20 cellular contexts compared by ENCODE assay signal in the genomic region with DNA sequence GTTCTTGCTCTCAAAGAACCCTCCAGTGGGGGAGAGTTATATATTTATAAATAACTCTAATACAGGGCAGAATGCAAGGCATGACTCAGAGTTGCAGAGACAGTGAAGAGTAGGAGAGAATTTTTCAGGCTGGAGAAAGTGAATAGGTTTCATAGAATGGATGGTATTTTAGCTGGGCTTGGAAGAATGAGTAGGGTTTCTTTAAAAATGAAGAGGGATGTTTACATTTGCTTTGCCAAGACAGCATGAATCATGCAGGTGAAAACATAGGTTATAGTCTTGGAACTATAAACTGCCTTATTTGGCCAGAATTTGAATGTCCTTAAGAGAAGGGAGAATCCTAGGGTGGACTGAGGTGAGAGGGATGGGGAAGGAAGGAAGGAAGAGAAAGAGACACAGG.
DNase-seq lines count a peak whose midpoint lies in the region; ATAC-seq and TF ChIP-seq lines count a peak whose summit lies in the region.
"Had no signal": no experiment of that assay in that cellular context is flagged by ENCODE, and none has a peak within 500 bp of the region (broad histone marks: within the 10 kb centered on the region; RNA-seq: fewer than 3 reads in every experiment).

No MANE protein-coding gene starts in this region.

- H3K9me2 ChIP-seq in SK-N-SH: no peaks in the 10 kb centered on the region

- H3K79me2 ChIP-seq in SK-N-SH (ENCODE audit: insufficient read depth): no peaks in the 10 kb centered on the region

- H3K27me3 ChIP-seq in SK-N-SH (ENCODE audit: insufficient read depth) (no peaks in the 10 kb centered on the region), BE2C (peaks cover 8% of the 10 kb centered on the region; the same call in 1 of the 2 replicates)
- H3K27me3 ChIP-seq: left lung, upper lobe of right lung had no signal

- CTCF ChIA-PET in AG04449 (lab: Yijun Ruan, JAX) (interaction anchor here (0.6 to 2.0 kb wide), 3 partner anchors 125 to 321 kb away, joined by 3 to 7 read pairs (median 4); a partner anchor contains a TSS), SK-N-SH (lab: Yijun Ruan, JAX) (interaction anchor here (1.6 to 2.1 kb wide), 3 partner anchors 13 to 254 kb away, joined by 4 to 6 read pairs (median 4); no protein-coding TSS in a partner anchor)

- H2AFZ ChIP-seq in SK-N-SH (ENCODE audit: low read depth): no peak overlapping the region

- POLR2A ChIA-PET in AG04449 (lab: Yijun Ruan, JAX): no interaction called here
- POLR2A ChIA-PET in SK-N-SH (lab: Yijun Ruan, JAX): interaction anchor here (0.6 kb wide), 1 partner anchor 127 kb away, joined by 3 read pairs; no protein-coding TSS in a partner anchor

- H3K4me3 ChIP-seq in AG04449 (ENCODE audit: low read depth, low read length) (no peak overlapping the region), SK-N-SH (ENCODE audit: low read depth in 2 of 2, low read length in 1 of 2) (no peak overlapping the region), fibroblast of pulmonary artery (replicated peaks; ENCODE audit: low read depth, low read length) (no peak overlapping the region), BE2C (ENCODE audit: low read depth, low read length) (no peak overlapping the region)
- H3K4me3 ChIP-seq: A549, left lung, SK-N-MC, upper lobe of right lung had no signal

- ATAC-seq in HG02884 (IDR thresholded peaks at IDR 0.05; ENCODE audit: unreplicated experiment) (no peak), GM18498 (IDR thresholded peaks at IDR 0.05; ENCODE audit: unreplicated experiment) (no peak)
- ATAC-seq: A549, left lung, upper lobe of right lung had no signal

- no peak overlapping the region for H3K27ac ChIP-seq in SK-N-SH (ENCODE audit: low read depth in 2 of 2, low read length in 1 of 2)
- H3K27ac ChIP-seq: A549, HL-60, left lung, SK-N-MC, upper lobe of right lung, WERI-Rb-1 had no signal

- no peaks in the 10 kb centered on the region for H3K36me3 ChIP-seq in SK-N-SH (replicated peaks in 1 of 2; ENCODE audit: control insufficient read depth in 1 of 2, insufficient read depth in 2 of 2, low read length in 1 of 2)
- H3K36me3 ChIP-seq in BE2C: no peaks in the 10 kb centered on the region
- H3K36me3 ChIP-seq: left lung, upper lobe of right lung, WERI-Rb-1 had no signal

- no peaks in the 10 kb centered on the region for H4K20me1 ChIP-seq in SK-N-SH (ENCODE audit: insufficient read depth)

- no peaks in the 10 kb centered on the region for H3K4me1 ChIP-seq in SK-N-SH (ENCODE audit: control insufficient read depth in 1 of 2, insufficient read depth in 2 of 2, low read depth in 1 of 2, low read length in 1 of 2)
- H3K4me1 ChIP-seq in BE2C: no peaks in the 10 kb centered on the region
- H3K4me1 ChIP-seq: A549, left lung, upper lobe of right lung had no signal

- no peaks in the 10 kb centered on the region for H3F3A ChIP-seq in SK-N-SH (replicated peaks; ENCODE audit: insufficient read depth)

- TF ChIP-seq CTCF in AG04449 (IDR thresholded peaks at IDR 0.05; ENCODE audit: insufficient read depth, low read length, missing control alignments) (no peak), SK-N-SH (IDR thresholded peaks at IDR 0.05) (no peak), fibroblast of pulmonary artery (IDR thresholded peaks at IDR 0.05; ENCODE audit: low read length, missing control alignments) (no peak), BE2C (IDR thresholded peaks at IDR 0.05; ENCODE audit: low read depth, low read length) (no peak)

- no peak for TF ChIP-seq RAD21 in SK-N-SH (IDR thresholded peaks at IDR 0.05; ENCODE audit: low read length)

- H3K4me2 ChIP-seq in SK-N-SH: no peak overlapping the region
- H3K4me2 ChIP-seq: A549 had no signal

- no peak overlapping the region for H3K9ac ChIP-seq in SK-N-SH

- TF ChIP-seq EP300 in SK-N-SH (IDR thresholded peaks at IDR 0.05; ENCODE audit: borderline replicate concordance in 1 of 2, low read depth in 1 of 2, low read length in 1 of 2): no peak

- DNase-seq in AG04449 (ENCODE audit: low read depth, low spot score) (peak; percentile 24), HCEC 1CT (peak; percentile 38), SK-N-SH (no peak), fibroblast of pulmonary artery (ENCODE audit: low read depth) (peak; percentile 20), occipital lobe (lab: John Stamatoyannopoulos, UW) (no peak), BE2C (no peak)
- DNase-seq: activated CD8-positive, alpha-beta memory T cell treated with anti-CD3 and anti-CD28 coated beads, Interleukin-2, amount 50 U/mL, for 4 hours; activated naive CD8-positive, alpha-beta T cell treated with anti-CD3 and anti-CD28 coated beads for 36 hours; cortex of kidney; left lung; NCI-H146; NCI-H524; nephron progenitor cell; upper lobe of right lung; WERI-Rb-1 had no signal

- H3K9me3 ChIP-seq in SK-N-SH (no peaks in the 10 kb centered on the region), BE2C (no peaks in the 10 kb centered on the region)
- H3K9me3 ChIP-seq: A549, left lung, upper lobe of right lung had no signal

TF ChIP-seq in SK-N-SH, 30 proteins besides CTCF, POLR2A, EP300 and RAD21:
- TF ChIP-seq FOXM1 (IDR thresholded peaks at IDR 0.05; ENCODE audit: low read depth) (no peak), FOSL2 (IDR thresholded peaks at IDR 0.05; ENCODE audit: borderline replicate concordance, low read depth) (peak; percentile 23; the same call in 1 of the 2 replicates), CHD2 (IDR thresholded peaks at IDR 0.05; ENCODE audit: low read length, partially characterized antibody) (no peak)
- TF ChIP-seq, protein P1, sequence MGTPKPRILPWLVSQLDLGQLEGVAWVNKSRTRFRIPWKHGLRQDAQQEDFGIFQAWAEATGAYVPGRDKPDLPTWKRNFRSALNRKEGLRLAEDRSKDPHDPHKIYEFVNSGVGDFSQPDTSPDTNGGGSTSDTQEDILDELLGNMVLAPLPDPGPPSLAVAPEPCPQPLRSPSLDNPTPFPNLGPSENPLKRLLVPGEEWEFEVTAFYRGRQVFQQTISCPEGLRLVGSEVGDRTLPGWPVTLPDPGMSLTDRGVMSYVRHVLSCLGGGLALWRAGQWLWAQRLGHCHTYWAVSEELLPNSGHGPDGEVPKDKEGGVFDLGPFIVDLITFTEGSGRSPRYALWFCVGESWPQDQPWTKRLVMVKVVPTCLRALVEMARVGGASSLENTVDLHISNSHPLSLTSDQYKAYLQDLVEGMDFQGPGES (IDR thresholded peaks at IDR 0.05; ENCODE audit: low read depth, low read length): no peak

Comparison
In these comparisons a context has a peak if more than half of its experiments do, and no peak if none do; other contexts are left out.
1. DNase-seq: peak in AG04449 (single experiment), HCEC 1CT (single experiment) and fibroblast of pulmonary artery (single experiment); none in SK-N-SH (single experiment), occipital lobe (single experiment) and BE2C (single experiment).